ENCODE assay signal across 8 cellular contexts in genomic region chr11:64762277-64762915, GRCh38. TPM values are rescaled to one million over a fixed set of nuclear protein-coding genes. Genes with fewer than 3 reads are reported as not detected.
A peak's percentile ranks its signal among the peaks of the same experiment; 100 is the strongest.
DNase-seq lines count a peak whose midpoint lies in the region; ATAC-seq lines count a peak whose summit lies in the region.

No MANE protein-coding gene starts in this region.

- peak overlapping the region; percentile 78 for H3K27ac ChIP-seq in ectodermal cell (ENCODE audit: insufficient read depth, low read depth, low read length, poor library complexity, severe bottlenecking)
- peak overlapping the region; percentile 32 for H3K27ac ChIP-seq in neuronal stem cell (replicated peaks; ENCODE audit: low read length)

- H3K4me2 ChIP-seq in neuronal stem cell (ENCODE audit: insufficient read depth, low read length, poor library complexity, severe bottlenecking), result no peak overlapping the region

- H3K9me3 ChIP-seq in ectodermal cell (ENCODE audit: control insufficient read depth, low read length), result no peaks in the 10 kb centered on the region
- no peaks in the 10 kb centered on the region for H3K9me3 ChIP-seq in neuronal stem cell (replicated peaks in 1 of 2; ENCODE audit: control insufficient read depth in 2 of 2, insufficient read depth in 1 of 2, low read depth in 1 of 2, low read length in 2 of 2)

- no peak overlapping the region for H2BK5ac ChIP-seq in neuronal stem cell (ENCODE audit: low read length)

- H3K9ac ChIP-seq in neuronal stem cell (ENCODE audit: low read depth, low read length, poor library complexity), result no peak overlapping the region

- no peak overlapping the region for H4K8ac ChIP-seq in neuronal stem cell (ENCODE audit: low read depth, low read length)

- H2BK15ac ChIP-seq in neuronal stem cell (ENCODE audit: low read length), result no peak overlapping the region

- no peak overlapping the region for H2BK120ac ChIP-seq in neuronal stem cell (ENCODE audit: low read depth, low read length)

- H4K91ac ChIP-seq in neuronal stem cell (ENCODE audit: low read depth, low read length, poor library complexity), result no peak overlapping the region

- H3K4me3 ChIP-seq in ectodermal cell (ENCODE audit: insufficient read depth, low read depth, low read length), result no peak overlapping the region
- no peak overlapping the region for H3K4me3 ChIP-seq in neuronal stem cell (ENCODE audit: low read length in 2 of 2)

- H3K4me1 ChIP-seq in ectodermal cell (ENCODE audit: control insufficient read depth, insufficient read depth, low read length), result peaks cover 65% of the 10 kb centered on the region
- peaks cover 45 to 62% of the 10 kb centered on the region in 2 donors for H3K4me1 ChIP-seq in neuronal stem cell (ENCODE audit: control insufficient read depth in 2 of 2, insufficient read depth in 1 of 2, low read depth in 1 of 2, low read length in 2 of 2)

- no peak overlapping the region for H2BK12ac ChIP-seq in neuronal stem cell (ENCODE audit: low read length)

- H2AK5ac ChIP-seq in neuronal stem cell (ENCODE audit: low read depth, low read length), result no peak overlapping the region

- peaks cover 9% of the 10 kb centered on the region for H3K79me1 ChIP-seq in neuronal stem cell (ENCODE audit: low read depth, low read length)

- DNase-seq in D341Med (ENCODE audit: low spot score) (peak; percentile 32), NAMALWA (ENCODE audit: low spot score) (peak; percentile 49), neuronal stem cell (ENCODE audit: low spot score) (no peak), HK-2 (ENCODE audit: unreplicated experiment) (no peak)

- H3K14ac ChIP-seq in neuronal stem cell (ENCODE audit: low read length), result no peak overlapping the region

- ATAC-seq in HG02981 (IDR thresholded peaks at IDR 0.05; ENCODE audit: unreplicated experiment) (no peak), HG02885 (IDR thresholded peaks at IDR 0.05; ENCODE audit: poor library complexity, unreplicated experiment) (no peak), HG02571 (IDR thresholded peaks at IDR 0.05; ENCODE audit: unreplicated experiment) (no peak)

- H3K36me3 ChIP-seq in ectodermal cell (ENCODE audit: control insufficient read depth, insufficient read depth, low read length) (peaks cover 22% of the 10 kb centered on the region), neuronal stem cell (replicated peaks in 1 of 2; ENCODE audit: control insufficient read depth in 2 of 2, insufficient read depth in 2 of 2, low read length in 2 of 2) (peaks cover 34 to 53% of the 10 kb centered on the region in 2 donors)

- no peak overlapping the region for H3K4ac ChIP-seq in neuronal stem cell (ENCODE audit: low read length)

- peak overlapping the region; percentile 93 for H3K23ac ChIP-seq in neuronal stem cell (ENCODE audit: low read depth, low read length, poor library complexity)

- no peak overlapping the region for H2AFZ ChIP-seq in neuronal stem cell (ENCODE audit: low read length)

- no peak overlapping the region for H3K18ac ChIP-seq in neuronal stem cell (ENCODE audit: low read length)

- H3K27me3 ChIP-seq in ectodermal cell (ENCODE audit: control insufficient read depth, insufficient read depth, low read length, poor library complexity, severe bottlenecking) (no peaks in the 10 kb centered on the region), neuronal stem cell (ENCODE audit: control insufficient read depth in 3 of 3, insufficient read depth in 3 of 3, low read depth in 1 of 3, low read length in 3 of 3) (no peaks in the 10 kb centered on the region)

- 53 to 55% methylated on average over 10 of the region's 10 CpGs for WGBS in ectodermal cell, 2 experiments
- no CpG with 5 or more reads among the region's 10 CpGs for WGBS in neuronal stem cell (ENCODE audit: extremely low coverage in 2 of 2, insufficient read length in 2 of 2, insufficient replicate concordance in 1 of 2), 2 donors

RNA-seq across cellular contexts. Expression of gene PYGM, which starts 2.6 kb away (rescaled TPM):
- 4.8 TPM for polyA plus RNA-seq in ectodermal cell (2013, experiment 1 of 4)
- polyA plus RNA-seq in ectodermal cell (2013, experiment 2 of 4), result 5.7 TPM
- 4.9 TPM for polyA plus RNA-seq in ectodermal cell (2013, experiment 3 of 4)
- polyA plus RNA-seq in ectodermal cell (2013, experiment 4 of 4), result 4.4 TPM
- 1.3 TPM for polyA plus RNA-seq in neuronal stem cell (2013, experiment 1 of 2)
- polyA plus RNA-seq in neuronal stem cell (2013, experiment 2 of 2), result 1.3 TPM

RNA-seq across cellular contexts. Expression of gene SF1, which starts 15.9 kb away (rescaled TPM):
- polyA plus RNA-seq in ectodermal cell (2013, experiment 1 of 4), result 363 TPM
- 490 TPM for polyA plus RNA-seq in ectodermal cell (2013, experiment 2 of 4)
- 273 TPM for polyA plus RNA-seq in ectodermal cell (2013, experiment 3 of 4)
- 306 TPM for polyA plus RNA-seq in ectodermal cell (2013, experiment 4 of 4)
- 214 TPM for polyA plus RNA-seq in neuronal stem cell (2013, experiment 1 of 2)
- polyA plus RNA-seq in neuronal stem cell (2013, experiment 2 of 2), result 215 TPM

RNA-seq across cellular contexts. Expression of gene RASGRP2, which starts 18.5 kb away (rescaled TPM):
- polyA plus RNA-seq in ectodermal cell (2013, experiment 1 of 4), result 4.8 TPM
- 3.0 TPM for polyA plus RNA-seq in ectodermal cell (2013, experiment 2 of 4)
- polyA plus RNA-seq in ectodermal cell (2013, experiment 3 of 4), result 2.0 TPM
- polyA plus RNA-seq in ectodermal cell (2013, experiment 4 of 4), result 2.4 TPM
- 1.3 TPM for polyA plus RNA-seq in neuronal stem cell (2013, experiment 1 of 2)
- polyA plus RNA-seq in neuronal stem cell (2013, experiment 2 of 2), result 1.4 TPM

RNA-seq across cellular contexts. Expression of gene NRXN2, which starts 39.4 kb away (rescaled TPM):
- 14.9 TPM for polyA plus RNA-seq in ectodermal cell (2013, experiment 1 of 4)
- 13.0 TPM for polyA plus RNA-seq in ectodermal cell (2013, experiment 2 of 4)
- 16.0 TPM for polyA plus RNA-seq in ectodermal cell (2013, experiment 3 of 4)
- polyA plus RNA-seq in ectodermal cell (2013, experiment 4 of 4), result 13.4 TPM
- 33.3 TPM for polyA plus RNA-seq in neuronal stem cell (2013, experiment 1 of 2)
- 33.6 TPM for polyA plus RNA-seq in neuronal stem cell (2013, experiment 2 of 2)

RNA-seq across cellular contexts. Expression of gene MAP4K2, which starts 40.6 kb away (rescaled TPM):
- 26.9 TPM for polyA plus RNA-seq in ectodermal cell (2013, experiment 1 of 4)
- polyA plus RNA-seq in ectodermal cell (2013, experiment 2 of 4), result 23.3 TPM
- 20.6 TPM for polyA plus RNA-seq in ectodermal cell (2013, experiment 3 of 4)
- 21.6 TPM for polyA plus RNA-seq in ectodermal cell (2013, experiment 4 of 4)
- 11.1 TPM for polyA plus RNA-seq in neuronal stem cell (2013, experiment 1 of 2)
- 11.6 TPM for polyA plus RNA-seq in neuronal stem cell (2013, experiment 2 of 2)

Comparison
In these comparisons a context has a peak if more than half of its experiments do, and no peak if none do; other contexts are left out.
1. DNase-seq: peak in D341Med (single experiment) and NAMALWA (single experiment); none in neuronal stem cell (single experiment) and HK-2 (single experiment).